In genomic region chr7:65251851-65252620, GRCh38 we compare ENCODE assay signal across 1 cellular context.
TF ChIP-seq lines count a peak whose summit lies in the region.

No MANE protein-coding gene starts in this region.

TF ChIP-seq in HepG2, 621 proteins besides CTCF, POLR2A, EP300 and RAD21 (continued from another document and continues in another):
- no peak for TF ChIP-seq ZBTB40 (IDR thresholded peaks at IDR 0.05)
- TF ChIP-seq ZBTB40 (CRISPR knock-in tag; IDR thresholded peaks at IDR 0.05), result peak; percentile 73; the same call in 1 of the 2 replicates
- TF ChIP-seq ZNF891 (CRISPR knock-in tag; IDR thresholded peaks at IDR 0.05), result peak; percentile 60; the same call in 1 of the 2 replicates
- TF ChIP-seq NR2F1 (CRISPR knock-in tag; IDR thresholded peaks at IDR 0.05), result no peak
- no peak for TF ChIP-seq ZC3H4 (CRISPR knock-in tag; IDR thresholded peaks at IDR 0.05; ENCODE audit: borderline replicate concordance)
- no peak for TF ChIP-seq ZHX1 (CRISPR knock-in tag; IDR thresholded peaks at IDR 0.05; ENCODE audit: low read depth)
- peak; percentile 90; the same call in 1 of the 2 replicates for TF ChIP-seq ZNF546 (CRISPR knock-in tag; conservative IDR thresholded peaks at IDR 0.05)
- TF ChIP-seq EHMT2 (IDR thresholded peaks at IDR 0.05; ENCODE audit: borderline replicate concordance, low read depth, low read length), result no peak
- no peak for TF ChIP-seq KAT8 (CRISPR knock-in tag; IDR thresholded peaks at IDR 0.05)
- TF ChIP-seq PTBP1 (IDR thresholded peaks at IDR 0.05; ENCODE audit: low read depth, low read length, poor library complexity, severe bottlenecking), result no peak
- no peak for TF ChIP-seq SATB2 (CRISPR knock-in tag; IDR thresholded peaks at IDR 0.05)
- TF ChIP-seq FOXA3 (CRISPR knock-in tag; IDR thresholded peaks at IDR 0.05), result 0 out of 2 replicates have a peak, but pooled peaks have one; percentile 5
- 0 out of 2 replicates have a peak, but pooled peaks have one; percentile 66 for TF ChIP-seq GLI4 (CRISPR knock-in tag; IDR thresholded peaks at IDR 0.05; ENCODE audit: borderline replicate concordance)
- 0 out of 2 replicates have a peak, but pooled peaks have one; percentile 60 for TF ChIP-seq REPIN1 (CRISPR knock-in tag; IDR thresholded peaks at IDR 0.05; ENCODE audit: borderline replicate concordance, low read depth)
- TF ChIP-seq, protein P1, sequence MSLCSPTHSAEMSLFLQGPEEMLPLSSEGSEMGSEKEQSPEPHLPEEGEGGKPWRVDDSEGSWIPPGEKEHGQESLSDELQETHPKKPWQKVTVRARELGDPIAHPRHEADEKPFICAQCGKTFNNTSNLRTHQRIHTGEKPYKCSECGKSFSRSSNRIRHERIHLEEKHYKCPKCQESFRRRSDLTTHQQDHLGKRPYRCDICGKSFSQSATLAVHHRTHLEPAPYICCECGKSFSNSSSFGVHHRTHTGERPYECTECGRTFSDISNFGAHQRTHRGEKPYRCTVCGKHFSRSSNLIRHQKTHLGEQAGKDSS (CRISPR knock-in tag; IDR thresholded peaks at IDR 0.05; ENCODE audit: borderline replicate concordance, low read depth), result no peak; the same call in 1 of the 2 replicates
- TF ChIP-seq, protein P2, sequence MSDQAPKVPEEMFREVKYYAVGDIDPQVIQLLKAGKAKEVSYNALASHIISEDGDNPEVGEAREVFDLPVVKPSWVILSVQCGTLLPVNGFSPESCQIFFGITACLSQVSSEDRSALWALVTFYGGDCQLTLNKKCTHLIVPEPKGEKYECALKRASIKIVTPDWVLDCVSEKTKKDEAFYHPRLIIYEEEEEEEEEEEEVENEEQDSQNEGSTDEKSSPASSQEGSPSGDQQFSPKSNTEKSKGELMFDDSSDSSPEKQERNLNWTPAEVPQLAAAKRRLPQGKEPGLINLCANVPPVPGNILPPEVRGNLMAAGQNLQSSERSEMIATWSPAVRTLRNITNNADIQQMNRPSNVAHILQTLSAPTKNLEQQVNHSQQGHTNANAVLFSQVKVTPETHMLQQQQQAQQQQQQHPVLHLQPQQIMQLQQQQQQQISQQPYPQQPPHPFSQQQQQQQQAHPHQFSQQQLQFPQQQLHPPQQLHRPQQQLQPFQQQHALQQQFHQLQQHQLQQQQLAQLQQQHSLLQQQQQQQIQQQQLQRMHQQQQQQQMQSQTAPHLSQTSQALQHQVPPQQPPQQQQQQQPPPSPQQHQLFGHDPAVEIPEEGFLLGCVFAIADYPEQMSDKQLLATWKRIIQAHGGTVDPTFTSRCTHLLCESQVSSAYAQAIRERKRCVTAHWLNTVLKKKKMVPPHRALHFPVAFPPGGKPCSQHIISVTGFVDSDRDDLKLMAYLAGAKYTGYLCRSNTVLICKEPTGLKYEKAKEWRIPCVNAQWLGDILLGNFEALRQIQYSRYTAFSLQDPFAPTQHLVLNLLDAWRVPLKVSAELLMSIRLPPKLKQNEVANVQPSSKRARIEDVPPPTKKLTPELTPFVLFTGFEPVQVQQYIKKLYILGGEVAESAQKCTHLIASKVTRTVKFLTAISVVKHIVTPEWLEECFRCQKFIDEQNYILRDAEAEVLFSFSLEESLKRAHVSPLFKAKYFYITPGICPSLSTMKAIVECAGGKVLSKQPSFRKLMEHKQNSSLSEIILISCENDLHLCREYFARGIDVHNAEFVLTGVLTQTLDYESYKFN (CRISPR knock-in tag; conservative IDR thresholded peaks at IDR 0.05), result peak; percentile 55
- TF ChIP-seq PAF1 (CRISPR knock-in tag; IDR thresholded peaks at IDR 0.05), result no peak
- TF ChIP-seq GTF3A (CRISPR knock-in tag; conservative IDR thresholded peaks at IDR 0.05), result no peak
- TF ChIP-seq SALL2 (CRISPR knock-in tag; IDR thresholded peaks at IDR 0.05), result peak; percentile 69; the same call in 1 of the 2 replicates
- TF ChIP-seq, protein P3, sequence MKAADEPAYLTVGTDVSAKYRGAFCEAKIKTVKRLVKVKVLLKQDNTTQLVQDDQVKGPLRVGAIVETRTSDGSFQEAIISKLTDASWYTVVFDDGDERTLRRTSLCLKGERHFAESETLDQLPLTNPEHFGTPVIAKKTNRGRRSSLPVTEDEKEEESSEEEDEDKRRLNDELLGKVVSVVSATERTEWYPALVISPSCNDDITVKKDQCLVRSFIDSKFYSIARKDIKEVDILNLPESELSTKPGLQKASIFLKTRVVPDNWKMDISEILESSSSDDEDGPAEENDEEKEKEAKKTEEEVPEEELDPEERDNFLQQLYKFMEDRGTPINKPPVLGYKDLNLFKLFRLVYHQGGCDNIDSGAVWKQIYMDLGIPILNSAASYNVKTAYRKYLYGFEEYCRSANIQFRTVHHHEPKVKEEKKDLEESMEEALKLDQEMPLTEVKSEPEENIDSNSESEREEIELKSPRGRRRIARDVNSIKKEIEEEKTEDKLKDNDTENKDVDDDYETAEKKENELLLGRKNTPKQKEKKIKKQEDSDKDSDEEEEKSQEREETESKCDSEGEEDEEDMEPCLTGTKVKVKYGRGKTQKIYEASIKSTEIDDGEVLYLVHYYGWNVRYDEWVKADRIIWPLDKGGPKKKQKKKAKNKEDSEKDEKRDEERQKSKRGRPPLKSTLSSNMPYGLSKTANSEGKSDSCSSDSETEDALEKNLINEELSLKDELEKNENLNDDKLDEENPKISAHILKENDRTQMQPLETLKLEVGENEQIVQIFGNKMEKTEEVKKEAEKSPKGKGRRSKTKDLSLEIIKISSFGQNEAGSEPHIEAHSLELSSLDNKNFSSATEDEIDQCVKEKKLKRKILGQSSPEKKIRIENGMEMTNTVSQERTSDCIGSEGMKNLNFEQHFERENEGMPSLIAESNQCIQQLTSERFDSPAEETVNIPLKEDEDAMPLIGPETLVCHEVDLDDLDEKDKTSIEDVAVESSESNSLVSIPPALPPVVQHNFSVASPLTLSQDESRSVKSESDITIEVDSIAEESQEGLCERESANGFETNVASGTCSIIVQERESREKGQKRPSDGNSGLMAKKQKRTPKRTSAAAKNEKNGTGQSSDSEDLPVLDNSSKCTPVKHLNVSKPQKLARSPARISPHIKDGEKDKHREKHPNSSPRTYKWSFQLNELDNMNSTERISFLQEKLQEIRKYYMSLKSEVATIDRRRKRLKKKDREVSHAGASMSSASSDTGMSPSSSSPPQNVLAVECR (CRISPR knock-in tag; IDR thresholded peaks at IDR 0.05; ENCODE audit: borderline replicate concordance), result peak; percentile 72; the same call in 1 of the 2 replicates
- peak; percentile 43; the same call in 1 of the 2 replicates for TF ChIP-seq ERF (CRISPR knock-in tag; IDR thresholded peaks at IDR 0.05)
- TF ChIP-seq ZSCAN29 (CRISPR knock-in tag; conservative IDR thresholded peaks at IDR 0.05), result 0 out of 2 replicates have a peak, but pooled peaks have one; percentile 47
- TF ChIP-seq NONO (IDR thresholded peaks at IDR 0.05), result no peak
- TF ChIP-seq NONO (CRISPR knock-in tag; conservative IDR thresholded peaks at IDR 0.05), result peak; percentile 68; the same call in 1 of the 2 replicates
- TF ChIP-seq SOX13 (IDR thresholded peaks at IDR 0.05), result no peak
- TF ChIP-seq SOX13 (CRISPR knock-in tag; conservative IDR thresholded peaks at IDR 0.05 in 1 of 2, IDR thresholded peaks at IDR 0.05 in 1 of 2), result peak in 1 of 2 experiments; percentile 28; a peak in 1 of 4 replicates
- no peak for TF ChIP-seq CEBPB (IDR thresholded peaks at IDR 0.05; ENCODE audit: borderline replicate concordance, low read depth, low read length)
- TF ChIP-seq, protein P4, sequence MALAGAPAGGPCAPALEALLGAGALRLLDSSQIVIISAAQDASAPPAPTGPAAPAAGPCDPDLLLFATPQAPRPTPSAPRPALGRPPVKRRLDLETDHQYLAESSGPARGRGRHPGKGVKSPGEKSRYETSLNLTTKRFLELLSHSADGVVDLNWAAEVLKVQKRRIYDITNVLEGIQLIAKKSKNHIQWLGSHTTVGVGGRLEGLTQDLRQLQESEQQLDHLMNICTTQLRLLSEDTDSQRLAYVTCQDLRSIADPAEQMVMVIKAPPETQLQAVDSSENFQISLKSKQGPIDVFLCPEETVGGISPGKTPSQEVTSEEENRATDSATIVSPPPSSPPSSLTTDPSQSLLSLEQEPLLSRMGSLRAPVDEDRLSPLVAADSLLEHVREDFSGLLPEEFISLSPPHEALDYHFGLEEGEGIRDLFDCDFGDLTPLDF (CRISPR knock-in tag; IDR thresholded peaks at IDR 0.05), result peak; percentile 75
- no peak for TF ChIP-seq ZNF639 (CRISPR knock-in tag; conservative IDR thresholded peaks at IDR 0.05)
- peak; percentile 83; the same call in 1 of the 2 replicates for TF ChIP-seq GFI1 (CRISPR knock-in tag; IDR thresholded peaks at IDR 0.05; ENCODE audit: borderline replicate concordance)
- peak; percentile 62 for TF ChIP-seq MED1 (CRISPR knock-in tag; IDR thresholded peaks at IDR 0.05)
- TF ChIP-seq, protein P5, sequence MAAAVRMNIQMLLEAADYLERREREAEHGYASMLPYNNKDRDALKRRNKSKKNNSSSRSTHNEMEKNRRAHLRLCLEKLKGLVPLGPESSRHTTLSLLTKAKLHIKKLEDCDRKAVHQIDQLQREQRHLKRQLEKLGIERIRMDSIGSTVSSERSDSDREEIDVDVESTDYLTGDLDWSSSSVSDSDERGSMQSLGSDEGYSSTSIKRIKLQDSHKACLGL (CRISPR knock-in tag; IDR thresholded peaks at IDR 0.05), result peak; percentile 75
- no peak for TF ChIP-seq PHB2 (IDR thresholded peaks at IDR 0.05; ENCODE audit: partially characterized antibody)
